1 cellular context compared by ENCODE assay signal in the genomic region with DNA sequence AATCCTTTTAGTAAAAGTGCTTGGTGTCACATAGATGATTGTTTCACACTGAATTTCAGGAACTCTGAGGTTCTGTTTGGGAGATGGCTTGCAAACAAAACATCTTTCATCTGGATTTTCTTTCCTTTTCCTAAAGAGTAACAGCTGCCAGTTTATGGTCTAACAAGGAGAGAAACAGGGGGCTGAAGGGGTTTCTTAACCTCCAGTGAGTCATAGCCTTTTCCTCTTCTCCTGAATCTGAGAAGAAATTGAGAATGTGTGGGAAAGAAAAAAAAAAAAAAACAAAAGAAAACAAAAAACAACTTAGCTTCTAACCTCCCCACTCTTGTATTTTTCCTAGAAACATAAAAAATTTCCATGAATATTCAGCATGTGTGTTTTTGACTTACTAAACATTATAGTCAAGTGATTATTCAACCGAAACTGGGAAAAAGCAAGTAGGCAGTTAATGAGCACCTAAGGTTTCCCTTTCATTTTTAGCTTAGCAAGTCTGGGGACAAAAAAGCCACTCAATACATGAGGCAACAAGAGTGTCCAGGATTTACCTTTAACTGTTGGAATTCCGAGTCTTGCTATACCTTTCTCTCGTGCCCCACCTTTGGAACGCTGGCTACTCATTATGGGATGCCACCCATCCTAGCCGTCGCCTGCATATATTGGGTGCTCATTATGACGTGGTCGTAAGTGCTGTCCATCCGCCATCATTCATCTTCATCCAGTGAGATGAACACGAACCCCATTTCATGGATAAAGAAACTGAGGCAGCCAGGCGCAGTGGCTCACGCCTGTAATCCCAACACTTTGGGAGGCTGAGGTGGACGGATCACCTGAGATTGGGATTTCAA.
TF ChIP-seq lines count a peak whose summit lies in the region.

No MANE protein-coding gene starts in this region.

TF ChIP-seq in WTC11, 78 proteins besides CTCF, POLR2A, EP300 and RAD21 (continued from another document):
- TF ChIP-seq, protein P1, sequence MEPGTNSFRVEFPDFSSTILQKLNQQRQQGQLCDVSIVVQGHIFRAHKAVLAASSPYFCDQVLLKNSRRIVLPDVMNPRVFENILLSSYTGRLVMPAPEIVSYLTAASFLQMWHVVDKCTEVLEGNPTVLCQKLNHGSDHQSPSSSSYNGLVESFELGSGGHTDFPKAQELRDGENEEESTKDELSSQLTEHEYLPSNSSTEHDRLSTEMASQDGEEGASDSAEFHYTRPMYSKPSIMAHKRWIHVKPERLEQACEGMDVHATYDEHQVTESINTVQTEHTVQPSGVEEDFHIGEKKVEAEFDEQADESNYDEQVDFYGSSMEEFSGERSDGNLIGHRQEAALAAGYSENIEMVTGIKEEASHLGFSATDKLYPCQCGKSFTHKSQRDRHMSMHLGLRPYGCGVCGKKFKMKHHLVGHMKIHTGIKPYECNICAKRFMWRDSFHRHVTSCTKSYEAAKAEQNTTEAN (CRISPR knock-in tag; IDR thresholded peaks at IDR 0.05) = no peak
- TF ChIP-seq ZNF317 (CRISPR knock-in tag; IDR thresholded peaks at IDR 0.05; ENCODE audit: borderline replicate concordance, low read depth) (no peak), MYBL2 (CRISPR knock-in tag; IDR thresholded peaks at IDR 0.05) (no peak), ZNF396 (CRISPR knock-in tag; IDR thresholded peaks at IDR 0.05; ENCODE audit: borderline replicate concordance) (no peak), PRRX2 (CRISPR knock-in tag; IDR thresholded peaks at IDR 0.05) (no peak), ZNF416 (CRISPR knock-in tag; IDR thresholded peaks at IDR 0.05) (no peak), ESRRA (CRISPR knock-in tag; IDR thresholded peaks at IDR 0.05; ENCODE audit: borderline replicate concordance) (no peak), NR3C1 (CRISPR knock-in tag; conservative IDR thresholded peaks at IDR 0.05; ENCODE audit: low read depth) (no peak)
- TF ChIP-seq, protein P2, sequence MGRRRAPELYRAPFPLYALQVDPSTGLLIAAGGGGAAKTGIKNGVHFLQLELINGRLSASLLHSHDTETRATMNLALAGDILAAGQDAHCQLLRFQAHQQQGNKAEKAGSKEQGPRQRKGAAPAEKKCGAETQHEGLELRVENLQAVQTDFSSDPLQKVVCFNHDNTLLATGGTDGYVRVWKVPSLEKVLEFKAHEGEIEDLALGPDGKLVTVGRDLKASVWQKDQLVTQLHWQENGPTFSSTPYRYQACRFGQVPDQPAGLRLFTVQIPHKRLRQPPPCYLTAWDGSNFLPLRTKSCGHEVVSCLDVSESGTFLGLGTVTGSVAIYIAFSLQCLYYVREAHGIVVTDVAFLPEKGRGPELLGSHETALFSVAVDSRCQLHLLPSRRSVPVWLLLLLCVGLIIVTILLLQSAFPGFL (CRISPR knock-in tag; IDR thresholded peaks at IDR 0.05; ENCODE audit: borderline replicate concordance) = no peak
